In the genomic region with DNA sequence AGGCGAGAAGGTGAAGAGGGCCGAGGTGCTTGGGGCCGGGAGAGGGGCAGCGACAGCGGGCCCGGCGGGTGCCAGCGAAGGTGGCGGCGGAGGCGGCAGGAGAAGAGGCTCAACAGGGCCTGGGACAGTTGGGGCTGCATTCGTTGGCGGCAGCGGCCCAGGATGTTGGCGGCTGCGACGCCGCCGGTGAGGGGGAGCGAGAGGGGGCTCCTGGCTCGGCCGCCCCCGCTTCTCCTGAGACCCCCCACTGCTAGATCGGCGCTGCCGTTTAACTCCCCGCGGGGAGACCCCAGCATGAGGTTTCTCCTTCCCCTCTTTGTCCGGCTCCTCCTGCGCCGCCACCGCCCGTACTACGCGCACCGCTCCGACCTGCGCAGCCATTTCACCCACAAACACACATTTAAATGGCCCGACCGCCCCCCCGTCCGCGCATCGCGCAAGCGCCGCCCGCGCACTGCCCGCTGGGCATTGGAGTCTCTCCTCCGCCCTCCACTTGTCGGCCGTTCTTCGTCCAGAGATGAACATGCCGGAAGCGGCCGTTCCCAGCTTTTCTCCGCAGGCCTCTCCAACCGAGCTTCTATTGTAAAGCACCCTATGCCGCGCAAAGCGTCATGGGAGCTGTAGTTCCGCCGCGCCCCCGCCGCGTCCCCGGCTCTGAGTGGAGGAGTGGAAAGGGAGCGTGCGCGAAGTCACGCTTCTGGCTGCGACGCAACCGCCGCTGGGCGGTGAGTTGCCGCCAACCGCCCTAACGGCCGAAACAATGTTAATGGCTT, we compare ENCODE assay signal across 8 cellular contexts. TPM values are rescaled to one million over a fixed set of nuclear protein-coding genes. Genes with fewer than 3 reads are reported as not detected.
DNase-seq lines count a peak whose midpoint lies in the region; ATAC-seq, FAIRE-seq and TF ChIP-seq lines count a peak whose summit lies in the region.

A gene (minus strand): TSS at position 589 of the 773 bp plus-strand sequence. CDS start 64 bp downstream, at position 525.

- no peaks in the 10 kb centered on the region; the same call in 1 of the 2 replicates for H3K9me2 ChIP-seq in OCI-LY7 (ENCODE audit: insufficient read depth, low read length)

- H3K9ac ChIP-seq in endothelial cell of umbilical vein (replicated peaks; ENCODE audit: extremely low read depth, insufficient read depth, low read length), result peak within 1 kb of the TSS; percentile 85

- H3K9me3 ChIP-seq in OCI-LY7 (ENCODE audit: low read length) (no peaks in the 10 kb centered on the region), endothelial cell of umbilical vein (replicated peaks; ENCODE audit: control insufficient read depth, insufficient read depth, low read length) (no peaks in the 10 kb centered on the region)

- H4K20me1 ChIP-seq in OCI-LY7 (ENCODE audit: insufficient read depth, low read length), result peaks cover 13% of the 10 kb centered on the region
- H4K20me1 ChIP-seq in endothelial cell of umbilical vein (replicated peaks; ENCODE audit: control insufficient read depth, extremely low read depth, insufficient read depth, low read length), result no peaks in the 10 kb centered on the region

- BruUV-seq in OCI-LY7 (replicated peaks; lab: Mats Ljungman, UMichigan) (no TSS peak), endothelial cell of umbilical vein (replicated peaks; lab: Mats Ljungman, UMichigan) (no TSS peak)

- intact Hi-C loops in OCI-LY7 (cut with micrococcal nuclease; ENCODE audit: unreplicated experiment), result loop anchor here (1.0 to 2.0 kb wide), 4 partner anchors 53 to 135 kb away; a partner anchor contains a TSS
- intact Hi-C loops in endothelial cell of umbilical vein (cut with micrococcal nuclease), result loop anchor here (1.0 to 5.0 kb wide), 7 partner anchors 53 to 1095 kb away; a partner anchor contains a TSS

- no peaks in the 10 kb centered on the region for H3K9me1 ChIP-seq in endothelial cell of umbilical vein (replicated peaks; ENCODE audit: control insufficient read depth, extremely low read depth, insufficient read depth, low read length)

- peak within 1 kb of the TSS; percentile 84 for H3K4me3 ChIP-seq in OCI-LY7 (ENCODE audit: low read depth, low read length, poor library complexity, severe bottlenecking)
- peak within 1 kb of the TSS; percentile 65 to 97 (median 74) for H3K4me3 ChIP-seq in endothelial cell of umbilical vein (replicated peaks in 1 of 3; ENCODE audit: insufficient read depth in 1 of 3, low read depth in 1 of 3, low read length in 3 of 3)

- peak within 1 kb of the TSS; percentile 91 for H2AFZ ChIP-seq in OCI-LY7 (ENCODE audit: low read length)
- H2AFZ ChIP-seq in endothelial cell of umbilical vein (ENCODE audit: low read depth, low read length), result peak within 1 kb of the TSS; percentile 61

- ATAC-seq in GM21526 (IDR thresholded peaks at IDR 0.05; ENCODE audit: low FRiP score, unreplicated experiment), result peak; percentile 89

- H3K27ac ChIP-seq in OCI-LY7 (ENCODE audit: low read depth, low read length, poor library complexity, severe bottlenecking) (peak within 1 kb of the TSS; percentile 93), endothelial cell of umbilical vein (ENCODE audit: insufficient read depth, low read depth, low read length) (peak within 1 kb of the TSS; percentile 81)

- TF ChIP-seq CTCF in OCI-LY7 (conservative IDR thresholded peaks at IDR 0.05; ENCODE audit: low read length) (no peak), endothelial cell of umbilical vein (IDR thresholded peaks at IDR 0.05; ENCODE audit: extremely low read depth in 1 of 2, insufficient read depth in 1 of 2, low read depth in 1 of 2, low read length in 2 of 2) (peak in 1 of 2 donors; percentile 8)

- peak within 1 kb of the TSS; percentile 78 for H3K4me2 ChIP-seq in OCI-LY7 (ENCODE audit: low read length)
- peak within 1 kb of the TSS; percentile 92 for H3K4me2 ChIP-seq in endothelial cell of umbilical vein (ENCODE audit: insufficient read depth, low read length)

- CTCF ChIA-PET in OCI-LY7 (lab: Charles Lee; ENCODE audit: unreplicated experiment) (interaction anchor here (1.0 kb wide), 1 partner anchor 117 kb away, joined by 3 read pairs; a partner anchor contains a TSS), endothelial cell of umbilical vein (lab: Charles Lee) (interaction anchor here (0.6 to 1.4 kb wide), 6 partner anchors 12 to 739 kb away, joined by 3 to 6 read pairs (median 3); a partner anchor contains a TSS)

- H3K27me3 ChIP-seq in endothelial cell of umbilical vein (ENCODE audit: control insufficient read depth in 2 of 2, insufficient read depth in 2 of 2, low read length in 2 of 2), result no peaks in the 10 kb centered on the region

- TF ChIP-seq POLR2A in endothelial cell of umbilical vein (IDR thresholded peaks at IDR 0.05; ENCODE audit: low read depth, low read length), result peak; percentile 89

- peak; percentile 91 for FAIRE-seq in endothelial cell of umbilical vein (lab: Jason Lieb, UNC)

- peaks cover 49% of the 10 kb centered on the region for H3K36me3 ChIP-seq in OCI-LY7 (ENCODE audit: insufficient read depth, low read length)
- H3K36me3 ChIP-seq in endothelial cell of umbilical vein (ENCODE audit: control insufficient read depth in 2 of 2, extremely low read depth in 1 of 2, insufficient read depth in 2 of 2, low read length in 2 of 2), result no peaks in the 10 kb centered on the region

- H3K4me1 ChIP-seq in OCI-LY7 (ENCODE audit: insufficient read depth, low read length, poor library complexity, severe bottlenecking) (peaks cover 30% of the 10 kb centered on the region), endothelial cell of umbilical vein (ENCODE audit: control insufficient read depth, extremely low read depth, insufficient read depth, low read length) (peaks cover 26% of the 10 kb centered on the region)

- POLR2A ChIA-PET in OCI-LY7 (lab: Charles Lee), result interaction anchor here (0.8 to 1.8 kb wide), 7 partner anchors 47 to 119 kb away, joined by 3 to 10 read pairs (median 4); a partner anchor contains a TSS
- POLR2A ChIA-PET in endothelial cell of umbilical vein (lab: Charles Lee), result interaction anchor here (1.0 to 2.0 kb wide), 3 partner anchors 52 to 119 kb away, joined by 3 to 7 read pairs (median 5); a partner anchor contains a TSS

- dilution Hi-C loops in endothelial cell of umbilical vein (cut with MboI; ENCODE audit: extremely low pct_ligation_motif_present, low sequenced_read_pairs), result no loop called here

- H3K79me2 ChIP-seq in OCI-LY7 (ENCODE audit: insufficient read depth, low read depth, low read length), result peaks cover 49% of the 10 kb centered on the region
- H3K79me2 ChIP-seq in endothelial cell of umbilical vein (ENCODE audit: control insufficient read depth, insufficient read depth, low read length), result peaks cover 44% of the 10 kb centered on the region

- DNase-seq in DMS 273 (lab: John Stamatoyannopoulos, UW; ENCODE audit: unreplicated experiment) (peak; percentile 100), HuH-7.5 (ENCODE audit: low spot score) (peak; percentile 97), OCI-LY7 (ENCODE audit: low spot score) (peak; percentile 99), activated T-cell treated with anti-CD3 and anti-CD28 coated beads for 1 hour (ENCODE audit: low read depth) (peak; percentile 95), endothelial cell of umbilical vein (ENCODE audit: low read depth, low spot score) (peak; percentile 100), middle frontal gyrus (ENCODE audit: extremely low spot score, low spot score) (peak; percentile 98)
- peak; percentile 95 to 96 for DNase-seq in stimulated activated CD8-positive, alpha-beta memory T cell treated with anti-CD3 and anti-CD28 coated beads, Interleukin-2, amount 100 ng/mL, for 48 hours (ENCODE audit: low read depth in 2 of 2)

TF ChIP-seq in endothelial cell of umbilical vein, 7 proteins besides CTCF, POLR2A, EP300 and RAD21:
- TF ChIP-seq EZH2 (IDR thresholded peaks at IDR 0.05; ENCODE audit: borderline replicate concordance, low read depth, low read length, severe bottlenecking) (no peak), JUN (IDR thresholded peaks at IDR 0.05; ENCODE audit: borderline replicate concordance, insufficient read depth, insufficient read length, low read depth) (no peak), POLR2AphosphoS5 (IDR thresholded peaks at IDR 0.05; ENCODE audit: insufficient read depth, low read depth, low read length) (peak; percentile 80), MYC (IDR thresholded peaks at IDR 0.05; ENCODE audit: low read depth, low read length) (no peak), GATA2 (IDR thresholded peaks at IDR 0.05; ENCODE audit: insufficient read depth, insufficient read length, low read depth, low read length) (no peak), FOS (IDR thresholded peaks at IDR 0.05; ENCODE audit: borderline replicate concordance, insufficient read depth, low read length) (no peak)
- TF ChIP-seq, protein P1, sequence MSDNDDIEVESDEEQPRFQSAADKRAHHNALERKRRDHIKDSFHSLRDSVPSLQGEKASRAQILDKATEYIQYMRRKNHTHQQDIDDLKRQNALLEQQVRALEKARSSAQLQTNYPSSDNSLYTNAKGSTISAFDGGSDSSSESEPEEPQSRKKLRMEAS (IDR thresholded peaks at IDR 0.05; ENCODE audit: insufficient read depth, insufficient read length), result peak; percentile 46

RNA-seq across cellular contexts. Expression of the gene that starts here (rescaled TPM):
- 10.8 and 12.5 TPM in 2 replicates for total RNA-seq in OCI-LY7 (2014; rRNA removed; shearing (Covaris generic))
- 19.0 TPM in 2 replicates for total RNA-seq in OCI-LY7 (2022)
- 10.8 and 13.4 TPM in 2 replicates for total RNA-seq in endothelial cell of umbilical vein
- 3.5 and 4.0 TPM in 2 replicates for polyA plus RNA-seq in endothelial cell of umbilical vein
- 3.9 and 4.3 TPM in 2 replicates for polyA plus RNA-seq in endothelial cell of umbilical vein (2011; cell fraction: cytosol; rRNA removed)
- 8.4 and 10.5 TPM in 2 replicates for polyA plus RNA-seq in endothelial cell of umbilical vein (2011; cell fraction: nucleus; rRNA removed)
- 6.1 and 7.7 TPM in 2 replicates for polyA plus RNA-seq in endothelial cell of umbilical vein (2012)
- polyA minus RNA-seq in endothelial cell of umbilical vein, result 10.4 and 15.9 TPM in 2 replicates
- polyA minus RNA-seq in endothelial cell of umbilical vein (2011; cell fraction: cytosol; rRNA and poly(A)+ RNA removed), result 12.6 TPM
- 12.1 and 15.1 TPM in 2 replicates for polyA minus RNA-seq in endothelial cell of umbilical vein (2011; cell fraction: nucleus; rRNA and poly(A)+ RNA removed)

Comparison
In these comparisons a context has a peak if more than half of its experiments do, and no peak if none do; other contexts are left out.
1. Peak in every context shown above with its lines: DNase-seq, ATAC-seq, H3K4me3 ChIP-seq and H3K27ac ChIP-seq.